Comparison of ENCODE assay signal across 1 cellular context in the genomic region with DNA sequence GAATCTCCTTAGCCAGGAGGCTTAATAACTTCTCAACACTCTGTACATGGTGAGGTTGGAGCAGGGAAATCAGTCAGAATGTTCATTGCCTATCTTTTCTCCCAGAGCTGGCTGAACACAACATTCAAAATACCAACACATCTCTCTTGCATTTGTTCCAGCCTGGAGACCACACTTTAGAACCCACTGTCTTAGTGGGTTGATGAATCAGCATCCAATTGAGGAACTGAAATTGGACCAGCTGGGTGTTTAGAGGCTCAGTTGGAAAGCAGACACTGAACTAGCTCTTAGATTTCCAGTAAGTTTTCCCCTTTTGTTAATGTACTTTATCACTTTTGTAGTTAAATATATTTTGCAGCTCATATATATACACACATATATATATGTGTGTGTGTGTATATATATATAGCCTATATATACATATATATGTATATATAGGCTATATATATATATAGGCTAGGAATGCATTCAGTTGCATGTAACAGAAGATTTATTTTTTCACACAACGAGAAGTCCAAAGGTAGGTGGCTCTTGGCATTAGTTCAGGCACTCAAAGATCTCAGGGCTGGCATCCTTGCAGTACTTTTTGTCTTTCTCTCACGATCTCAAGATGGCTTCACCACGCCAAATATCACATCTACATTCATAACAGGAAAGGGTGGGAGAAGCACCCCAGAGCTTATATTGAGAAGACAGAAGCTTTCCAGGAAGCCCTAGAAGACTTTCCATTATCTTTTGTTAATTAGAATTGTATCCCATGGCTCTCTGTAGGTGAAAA.
TF ChIP-seq lines count a peak whose summit lies in the region.

No MANE protein-coding gene starts in this region.

TF ChIP-seq in GM12878, 131 proteins besides CTCF, POLR2A, EP300 and RAD21:
- TF ChIP-seq SMARCA5 (IDR thresholded peaks at IDR 0.05): no peak
- peak; percentile 90 for TF ChIP-seq SPI1 (IDR thresholded peaks at IDR 0.05; ENCODE audit: borderline replicate concordance, insufficient read depth, low read depth, low read length)
- no peak for TF ChIP-seq EZH2 (IDR thresholded peaks at IDR 0.05; ENCODE audit: borderline replicate concordance, control insufficient read depth, low read depth, low read length)
- TF ChIP-seq IKZF2 (IDR thresholded peaks at IDR 0.05): no peak
- TF ChIP-seq HCFC1 (IDR thresholded peaks at IDR 0.05; ENCODE audit: low read length): no peak
- TF ChIP-seq SMAD1 (IDR thresholded peaks at IDR 0.05; ENCODE audit: low read depth, partially characterized antibody): no peak
- TF ChIP-seq TCF12 (IDR thresholded peaks at IDR 0.05; ENCODE audit: low read depth, low read length): no peak
